Comparison of ENCODE assay signal across 8 cellular contexts in genomic region chr1:221839794-221840395, GRCh38.
DNase-seq lines count a peak whose midpoint lies in the region; ATAC-seq and TF ChIP-seq lines count a peak whose summit lies in the region.

No MANE protein-coding gene starts in this region.

- intact Hi-C loops in PC-3 (cut with micrococcal nuclease), result loop anchor here (2.0 to 5.0 kb wide), 2 partner anchors 29 to 167 kb away; no protein-coding TSS in a partner anchor

- no peaks in the 10 kb centered on the region for H3K9me2 ChIP-seq in PC-3 (replicated peaks; ENCODE audit: low read length)

- H3K4me2 ChIP-seq in PC-3 (ENCODE audit: low read length), result peak overlapping the region; percentile 26; the same call in 1 of the 2 replicates

- no peaks in the 10 kb centered on the region for H3K27me3 ChIP-seq in PC-3 (ENCODE audit: low read length)

- TF ChIP-seq CTCF in GM12864 (IDR thresholded peaks at IDR 0.05; ENCODE audit: low read depth, low read length, missing control alignments), result no peak
- no peak for TF ChIP-seq CTCF in PC-3 (conservative IDR thresholded peaks at IDR 0.05; ENCODE audit: low read depth, low read length)

- no peak overlapping the region for H3K4me3 ChIP-seq in GM12864 (ENCODE audit: low read depth, low read length)
- no peak overlapping the region for H3K4me3 ChIP-seq in PC-3 (ENCODE audit: low read length)

- no peaks in the 10 kb centered on the region for H3K36me3 ChIP-seq in PC-3 (ENCODE audit: low read depth, low read length)

- no peaks in the 10 kb centered on the region for H3K79me2 ChIP-seq in PC-3 (ENCODE audit: low read length)

- H4K20me1 ChIP-seq in PC-3 (ENCODE audit: low read length), result no peaks in the 10 kb centered on the region

- H3K4me1 ChIP-seq in PC-3 (ENCODE audit: insufficient read depth, low read length), result peaks cover 21% of the 10 kb centered on the region

- no peak overlapping the region for H2AFZ ChIP-seq in PC-3 (ENCODE audit: low read length)

- H3K27ac ChIP-seq in PC-3 (ENCODE audit: low read length), result peak overlapping the region; percentile 80

- POLR2A ChIA-PET in PC-3 (lab: Charles Lee; ENCODE audit: unreplicated experiment), result interaction anchor here (0.6 kb wide), 1 partner anchor 29 kb away, joined by 3 read pairs; no protein-coding TSS in a partner anchor

- H3F3A ChIP-seq in PC-3 (ENCODE audit: low read length, unreplicated experiment), result no peaks in the 10 kb centered on the region

- ATAC-seq in HG02588 (IDR thresholded peaks at IDR 0.05; ENCODE audit: unreplicated experiment) (peak; percentile 92), PC-3 (peak; percentile 97)

- BruUV-seq in PC-3 (replicated peaks; lab: Mats Ljungman, UMichigan), result no TSS peak

- no peaks in the 10 kb centered on the region for H3K9me3 ChIP-seq in PC-3 (ENCODE audit: low read length)

- peak overlapping the region; percentile 55 for H3K9ac ChIP-seq in PC-3 (ENCODE audit: low read length)

- DNase-seq in GM12864 (ENCODE audit: low read depth), result peak; percentile 65
- peak; percentile 97 for DNase-seq in PC-3
- peak; percentile 13 for DNase-seq in activated gamma-delta T cell (lab: John Stamatoyannopoulos, UW)
- peak; percentile 77 for DNase-seq in iris pigment epithelial cell (ENCODE audit: low read depth)
- DNase-seq in stimulated activated CD8-positive, alpha-beta memory T cell treated with anti-CD3 and anti-CD28 coated beads, Interleukin-15, amount 100 ng/mL, for 48 hours (ENCODE audit: low read depth in 2 of 2), result peak; percentile 74 to 76
- DNase-seq in NCI-H345 (lab: John Stamatoyannopoulos, UW), result no peak
- DNase-seq in NCI-H1105 (lab: John Stamatoyannopoulos, UW), result no peak

- CTCF ChIA-PET in PC-3 (lab: Charles Lee), result no interaction called here

Comparison
In these comparisons a context has a peak if more than half of its experiments do, and no peak if none do; other contexts are left out.
1. DNase-seq: peak in GM12864 (single experiment), PC-3 (single experiment), activated gamma-delta T cell (single experiment), iris pigment epithelial cell (single experiment) and stimulated activated CD8-positive, alpha-beta memory T cell treated with anti-CD3 and anti-CD28 coated beads, Interleukin-15, amount 100 ng/mL, for 48 hours (2 of 2); none in NCI-H345 (single experiment) and NCI-H1105 (single experiment).